ENCODE assay signal across 22 cellular contexts in genomic region chr1:71921935-71922559, GRCh38.
A peak's percentile ranks its signal among the peaks of the same experiment; 100 is the strongest.
DNase-seq lines count a peak whose midpoint lies in the region; ATAC-seq and TF ChIP-seq lines count a peak whose summit lies in the region.
"Had no signal": no experiment of that assay in that cellular context is flagged by ENCODE, and none has a peak within 500 bp of the region (broad histone marks: within the 10 kb centered on the region; RNA-seq: fewer than 3 reads in every experiment).

No MANE protein-coding gene starts in this region.

- no peaks in the 10 kb centered on the region for H3K36me3 Mint-ChIP-seq in neural progenitor cell

- no peak overlapping the region for H3K27ac ChIP-seq in neural progenitor cell
- H3K27ac ChIP-seq: BLaER1, HL-60, SJSA1 had no signal

- in situ Hi-C loops in astrocyte of the spinal cord (cut with HindIII; ENCODE audit: low sequenced_read_pairs), result no loop called here

- DNase-seq in astrocyte of the spinal cord (ENCODE audit: low read depth, low spot score), result no peak
- no peak for DNase-seq in epithelial cell of proximal tubule (ENCODE audit: low read depth)
- no peak for DNase-seq in neural progenitor cell (ENCODE audit: low spot score)
- DNase-seq in 8988T, result no peak
- no peak for DNase-seq in NCI-H2227 (lab: John Stamatoyannopoulos, UW; ENCODE audit: unreplicated experiment)
- DNase-seq: CD4-positive, alpha-beta T cell; COR-L47; DND-41; GOT3; KBM-7; NCI-H1105; NCI-H1694; NCI-H2081; NCI-H2171 treated with DMSO at 0.1 percent for 48 hours; NCI-H446; NCI-H526 had no signal

- no peak overlapping the region for H3K4me2 ChIP-seq in Loucy (ENCODE audit: low read depth, low read length, poor library complexity, severe bottlenecking)
- no peak overlapping the region for H3K4me2 ChIP-seq in neural progenitor cell
- H3K4me2 ChIP-seq: BLaER1 had no signal

- H3K9me2 ChIP-seq in Loucy (replicated peaks; ENCODE audit: low read depth, low read length), result no peaks in the 10 kb centered on the region

- H3K79me2 ChIP-seq in Loucy (ENCODE audit: insufficient read depth, low read length), result no peaks in the 10 kb centered on the region
- H3K79me2 ChIP-seq in neural progenitor cell (ENCODE audit: low read depth), result no peaks in the 10 kb centered on the region

- peaks cover 24% of the 10 kb centered on the region for H3K4me1 Mint-ChIP-seq in neural progenitor cell

- no peak overlapping the region for H3K4me3 ChIP-seq in Loucy (ENCODE audit: low read length, poor library complexity, severe bottlenecking)
- H3K4me3 ChIP-seq in astrocyte of the spinal cord (ENCODE audit: low read depth, low read length), result no peak overlapping the region
- no peak overlapping the region for H3K4me3 ChIP-seq in epithelial cell of proximal tubule (ENCODE audit: low read depth, low read length)
- no peak overlapping the region for H3K4me3 ChIP-seq in neural progenitor cell
- H3K4me3 ChIP-seq: BLaER1, SJSA1 had no signal

- H3K9me3 ChIP-seq in Loucy (ENCODE audit: insufficient read depth, low read depth, low read length) (no peaks in the 10 kb centered on the region), neural progenitor cell (ENCODE audit: low read depth) (no peaks in the 10 kb centered on the region)
- H3K9me3 ChIP-seq: SJSA1 had no signal

- peaks cover 3% of the 10 kb centered on the region for H3K9me3 Mint-ChIP-seq in neural progenitor cell

- H3K4me3 Mint-ChIP-seq in neural progenitor cell, result no peak overlapping the region
- H3K4me3 Mint-ChIP-seq: CD4-positive, alpha-beta T cell had no signal

- no peak for ATAC-seq in HG02938 (IDR thresholded peaks at IDR 0.05; ENCODE audit: unreplicated experiment)
- ATAC-seq: Right ventricle myocardium inferior had no signal

- H2AFZ ChIP-seq in Loucy (ENCODE audit: low read length), result no peak overlapping the region
- H2AFZ ChIP-seq in neural progenitor cell (replicated peaks), result no peak overlapping the region

- no peaks in the 10 kb centered on the region for H3K27me3 ChIP-seq in Loucy (ENCODE audit: insufficient read depth, low read length, poor library complexity, severe bottlenecking)
- H3K27me3 ChIP-seq in neural progenitor cell, result no peaks in the 10 kb centered on the region
- H3K27me3 ChIP-seq: BLaER1, SJSA1 had no signal

- no peaks in the 10 kb centered on the region for H4K20me1 ChIP-seq in Loucy (ENCODE audit: insufficient read depth, low read length, poor library complexity, severe bottlenecking)
- H4K20me1 ChIP-seq in neural progenitor cell (ENCODE audit: low read depth), result no peaks in the 10 kb centered on the region
- H4K20me1 ChIP-seq: BLaER1 had no signal

- no peaks in the 10 kb centered on the region for H3K4me1 ChIP-seq in Loucy (ENCODE audit: insufficient read depth, low read length, poor library complexity, severe bottlenecking)
- H3K4me1 ChIP-seq in neural progenitor cell, result peaks cover 14% of the 10 kb centered on the region
- H3K4me1 ChIP-seq: BLaER1, SJSA1 had no signal

- H3K27me3 Mint-ChIP-seq in neural progenitor cell (ENCODE audit: insufficient read depth, low read depth), result peaks cover 3% of the 10 kb centered on the region
- H3K27me3 Mint-ChIP-seq: CD4-positive, alpha-beta T cell had no signal

- no peak overlapping the region for H3K27ac Mint-ChIP-seq in neural progenitor cell
- H3K27ac Mint-ChIP-seq: CD4-positive, alpha-beta T cell had no signal

- H3F3A ChIP-seq in Loucy (ENCODE audit: low read depth) (no peaks in the 10 kb centered on the region), neural progenitor cell (ENCODE audit: low read depth) (peaks cover 7% of the 10 kb centered on the region)

- TF ChIP-seq CTCF in Loucy (conservative IDR thresholded peaks at IDR 0.05; ENCODE audit: low read length), result peak; percentile 46
- peak; percentile 12 for TF ChIP-seq CTCF in astrocyte of the spinal cord (IDR thresholded peaks at IDR 0.05; ENCODE audit: low read depth, low read length)
- TF ChIP-seq CTCF in epithelial cell of proximal tubule (conservative IDR thresholded peaks at IDR 0.05; ENCODE audit: low read depth, low read length), result peak; percentile 33
- peak; percentile 27 for TF ChIP-seq CTCF in neural progenitor cell (IDR thresholded peaks at IDR 0.05)

- H3K9ac ChIP-seq in Loucy (ENCODE audit: low read depth, low read length, poor library complexity, severe bottlenecking) (no peak overlapping the region), neural progenitor cell (no peak overlapping the region)
- H3K9ac ChIP-seq: BLaER1 had no signal

- H3K36me3 ChIP-seq in Loucy (ENCODE audit: insufficient read depth, low read length) (no peaks in the 10 kb centered on the region), neural progenitor cell (no peaks in the 10 kb centered on the region)
- H3K36me3 ChIP-seq: BLaER1, SJSA1 had no signal
